Comparison of ENCODE assay signal across 8 cellular contexts in the genomic region with DNA sequence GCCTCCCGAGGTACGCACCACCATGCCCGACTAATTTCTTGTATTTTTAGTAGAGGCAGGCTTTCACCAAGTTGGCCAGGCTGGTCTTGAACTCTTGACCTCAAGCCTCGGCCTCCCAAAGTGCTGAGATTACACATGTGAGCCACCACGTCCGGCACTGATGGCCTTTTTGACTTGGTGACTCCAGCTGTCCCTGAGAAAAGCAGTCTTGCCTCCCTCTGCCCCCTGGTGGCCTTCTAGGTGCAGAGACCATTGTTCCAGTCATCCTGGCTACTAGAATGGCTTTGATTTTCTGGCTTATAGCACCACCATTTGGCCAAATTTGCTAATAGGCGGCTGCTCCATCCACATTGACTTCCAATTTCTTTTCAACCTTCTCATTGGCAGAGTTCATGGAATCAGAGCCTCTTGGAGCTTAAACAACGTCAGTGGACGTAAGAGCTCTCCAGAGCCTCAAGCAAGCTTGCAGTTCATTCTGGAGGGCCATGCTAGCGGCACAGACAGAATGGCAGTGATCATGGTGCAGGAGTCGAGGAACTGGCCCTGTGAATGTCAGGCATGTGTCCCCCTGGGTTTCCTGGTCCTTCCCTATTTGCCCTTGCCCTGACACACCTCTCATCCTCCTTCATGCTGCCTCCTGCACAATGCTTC. TPM values are rescaled to one million over a fixed set of nuclear protein-coding genes. Genes with fewer than 3 reads are reported as not detected.
DNase-seq lines count a peak whose midpoint lies in the region; ATAC-seq, FAIRE-seq and TF ChIP-seq lines count a peak whose summit lies in the region.

No MANE protein-coding gene starts in this region.

- intact Hi-C loops in kidney (cut with DNase I), result loop anchor here (5.0 kb wide), 1 partner anchor 99 kb away; no protein-coding TSS in a partner anchor

- H3K4me1 ChIP-seq in kidney (ENCODE audit: control insufficient read depth in 1 of 2, insufficient read depth in 1 of 2, low read depth in 1 of 2, low read length in 2 of 2), result peaks cover 0 to 8% of the 10 kb centered on the region in 2 donors

- H3K36me3 ChIP-seq in kidney (ENCODE audit: control insufficient read depth in 1 of 2, insufficient read depth in 2 of 2, low read length in 2 of 2), result no peaks in the 10 kb centered on the region

- no peaks in the 10 kb centered on the region for H3K9me3 ChIP-seq in kidney (ENCODE audit: control insufficient read depth in 1 of 2, low read length in 2 of 2)

- FAIRE-seq in kidney (lab: Jason Lieb, UNC), result peak; percentile 78

- peak; percentile 78 for ATAC-seq in HG03280 (IDR thresholded peaks at IDR 0.05; ENCODE audit: unreplicated experiment)
- no peak for ATAC-seq in HG03025 (IDR thresholded peaks at IDR 0.05; ENCODE audit: low FRiP score, unreplicated experiment)

- H3K4me3 ChIP-seq in kidney (ENCODE audit: low read length in 2 of 2), result no peak overlapping the region

- DNase-seq in NCI-H446 treated with DMSO at 0.1 percent for 48 hours (lab: John Stamatoyannopoulos, UW), result peak; percentile 65
- DNase-seq in activated CD4-positive, CD25-positive, alpha-beta regulatory T cell (lab: John Stamatoyannopoulos, UW), result peak; percentile 52 to 72 (median 62)
- DNase-seq in caudate nucleus (lab: John Stamatoyannopoulos, UW), result peak in 60 of 61 donors; percentile 7 to 92 (median 64)
- DNase-seq in kidney, result peak; percentile 93
- DNase-seq in stimulated activated CD4-positive, alpha-beta T cell treated with anti-CD3 and anti-CD28 coated beads, Interleukin-1b, Interleukin-23, amount 100 ng/mL, for 4 hours (ENCODE audit: low read depth in 2 of 2), result peak; percentile 60 to 76

- H3K27ac ChIP-seq in caudate nucleus (ENCODE audit: low read depth, low read length), result no peak overlapping the region
- H3K27ac ChIP-seq in kidney (ENCODE audit: low read depth in 2 of 2, low read length in 2 of 2), result no peak overlapping the region

- TF ChIP-seq CTCF in GM12874 (IDR thresholded peaks at IDR 0.05; ENCODE audit: insufficient read depth, low read depth, low read length), result peak; percentile 97
- peak; percentile 99 for TF ChIP-seq CTCF in kidney (IDR thresholded peaks at IDR 0.05; ENCODE audit: borderline replicate concordance, extremely low read depth, insufficient read depth)

- no peak overlapping the region for H3K9ac ChIP-seq in kidney (ENCODE audit: low read length in 2 of 2)

RNA-seq across cellular contexts. Expression of a gene that starts 25.4 kb away (rescaled TPM):
- 417 TPM for total RNA-seq in kidney
- 114 TPM for polyA plus RNA-seq in kidney (ENCODE audit: insufficient read depth, low read depth, low replicate concordance)

RNA-seq across cellular contexts. Expression of a gene that starts 32.0 kb away (rescaled TPM):
- total RNA-seq in kidney, result 386 TPM
- polyA plus RNA-seq in kidney (ENCODE audit: insufficient read depth, low read depth, low replicate concordance), result 245 TPM
